ENCODE assay signal across 22 cellular contexts in genomic region chr3:71490692-71491091, GRCh38.
DNase-seq lines count a peak whose midpoint lies in the region; ATAC-seq and TF ChIP-seq lines count a peak whose summit lies in the region.
"Had no signal": no experiment of that assay in that cellular context is flagged by ENCODE, and none has a peak within 500 bp of the region (broad histone marks: within the 10 kb centered on the region; RNA-seq: fewer than 3 reads in every experiment).

No MANE protein-coding gene starts in this region.

- H3K27ac Mint-ChIP-seq in activated T-cell treated with anti-CD3 and anti-CD28 coated beads, Interleukin-2, amount 50 U/mL, for 24 hours: peak overlapping the region; percentile 90
- H3K27ac Mint-ChIP-seq in CD4-positive, CD25-positive, alpha-beta regulatory T cell: peak overlapping the region; percentile 98 to 99 (median 99)
- peak overlapping the region; percentile 98 for H3K27ac Mint-ChIP-seq in CD8-positive, alpha-beta T cell
- peak overlapping the region; percentile 96 for H3K27ac Mint-ChIP-seq in activated naive CD8-positive, alpha-beta T cell treated with anti-CD3 and anti-CD28 coated beads, Interleukin-2, amount 10 ng/mL, durations not matched to agents 7 days and 5 days
- no peak overlapping the region for H3K27ac Mint-ChIP-seq in osteocyte (ENCODE audit: unreplicated experiment)

- no peaks in the 10 kb centered on the region for H3K9me2 ChIP-seq in SK-N-SH

- no peak for TF ChIP-seq EP300 in SK-N-SH (IDR thresholded peaks at IDR 0.05; ENCODE audit: borderline replicate concordance in 1 of 2, low read depth in 1 of 2, low read length in 1 of 2)

- H3K4me2 ChIP-seq in SK-N-SH: no peak overlapping the region
- H3K4me2 ChIP-seq: A549, KMS-11 had no signal

- H3K9me3 Mint-ChIP-seq in activated T-cell treated with anti-CD3 and anti-CD28 coated beads, Interleukin-2, amount 50 U/mL, for 24 hours: peaks cover 6% of the 10 kb centered on the region
- peaks cover 0 to 6% (median 0%) of the 10 kb centered on the region in 7 donors for H3K9me3 Mint-ChIP-seq in CD4-positive, CD25-positive, alpha-beta regulatory T cell
- peaks cover 7% of the 10 kb centered on the region for H3K9me3 Mint-ChIP-seq in CD8-positive, alpha-beta T cell
- peaks cover 5% of the 10 kb centered on the region for H3K9me3 Mint-ChIP-seq in activated naive CD8-positive, alpha-beta T cell treated with anti-CD3 and anti-CD28 coated beads, Interleukin-2, amount 10 ng/mL, durations not matched to agents 7 days and 5 days
- peaks cover 14% of the 10 kb centered on the region for H3K9me3 Mint-ChIP-seq in osteocyte (ENCODE audit: unreplicated experiment)

- 97% methylated on average over 3 of the region's 3 CpGs for WGBS in SK-N-SH (ENCODE audit: low lambda C conversion rate)

- H3K4me1 Mint-ChIP-seq in activated T-cell treated with anti-CD3 and anti-CD28 coated beads, Interleukin-2, amount 50 U/mL, for 24 hours (ENCODE audit: low read depth): peaks cover 90% of the 10 kb centered on the region
- H3K4me1 Mint-ChIP-seq in CD4-positive, CD25-positive, alpha-beta regulatory T cell: peaks cover 45 to 94% (median 77%) of the 10 kb centered on the region in 4 donors
- H3K4me1 Mint-ChIP-seq in CD8-positive, alpha-beta T cell (ENCODE audit: low read depth): peaks cover 82% of the 10 kb centered on the region
- peaks cover 75% of the 10 kb centered on the region for H3K4me1 Mint-ChIP-seq in activated naive CD8-positive, alpha-beta T cell treated with anti-CD3 and anti-CD28 coated beads, Interleukin-2, amount 10 ng/mL, durations not matched to agents 7 days and 5 days
- peaks cover 32% of the 10 kb centered on the region for H3K4me1 Mint-ChIP-seq in osteocyte (ENCODE audit: unreplicated experiment)

- no peaks in the 10 kb centered on the region for H4K20me1 ChIP-seq in SK-N-SH (ENCODE audit: insufficient read depth)

- no peak for ATAC-seq in CD4-positive, CD25-positive, alpha-beta regulatory T cell (ENCODE audit: low read depth in 2 of 2)
- no peak for ATAC-seq in CD8-positive, alpha-beta T cell
- no peak for ATAC-seq in activated naive CD8-positive, alpha-beta T cell treated with anti-CD3 and anti-CD28 coated beads, Interleukin-2, amount 10 ng/mL, durations not matched to agents 7 days and 5 days (ENCODE audit: low read depth)
- ATAC-seq: A549 had no signal

- CTCF ChIA-PET in CD8-positive, alpha-beta T cell (lab: Charles Lee): interaction anchor here (0.7 to 1.6 kb wide), 8 partner anchors 22 to 175 kb away, joined by 3 to 10 read pairs (median 4); no protein-coding TSS in a partner anchor
- CTCF ChIA-PET in SK-N-SH (lab: Yijun Ruan, JAX): no interaction called here

- no peak for TF ChIP-seq RAD21 in SK-N-SH (IDR thresholded peaks at IDR 0.05; ENCODE audit: low read length)

- H3K36me3 Mint-ChIP-seq in activated T-cell treated with anti-CD3 and anti-CD28 coated beads, Interleukin-2, amount 50 U/mL, for 24 hours (ENCODE audit: low read depth): peaks cover 50% of the 10 kb centered on the region
- H3K36me3 Mint-ChIP-seq in CD4-positive, CD25-positive, alpha-beta regulatory T cell: peaks cover 27% of the 10 kb centered on the region
- H3K36me3 Mint-ChIP-seq in CD8-positive, alpha-beta T cell: peaks cover 35% of the 10 kb centered on the region
- H3K36me3 Mint-ChIP-seq in activated naive CD8-positive, alpha-beta T cell treated with anti-CD3 and anti-CD28 coated beads, Interleukin-2, amount 10 ng/mL, durations not matched to agents 7 days and 5 days: peaks cover 26% of the 10 kb centered on the region
- H3K36me3 Mint-ChIP-seq in osteocyte (ENCODE audit: unreplicated experiment): peaks cover 43% of the 10 kb centered on the region

- no peaks in the 10 kb centered on the region for H3K36me3 ChIP-seq in CD4-positive, CD25-positive, alpha-beta regulatory T cell (ENCODE audit: control insufficient read depth, insufficient read depth, low read length)
- H3K36me3 ChIP-seq in CD8-positive, alpha-beta T cell (ENCODE audit: insufficient read depth, low read length): no peaks in the 10 kb centered on the region
- peaks cover 14 to 41% of the 10 kb centered on the region in 2 experiments for H3K36me3 ChIP-seq in SK-N-SH (replicated peaks in 1 of 2; ENCODE audit: control insufficient read depth in 1 of 2, insufficient read depth in 2 of 2, low read length in 1 of 2)
- H3K36me3 ChIP-seq: BE2C had no signal

- no peaks in the 10 kb centered on the region for H3K27me3 ChIP-seq in CD4-positive, CD25-positive, alpha-beta regulatory T cell (ENCODE audit: control insufficient read depth, insufficient read depth, low read length)
- no peaks in the 10 kb centered on the region for H3K27me3 ChIP-seq in CD8-positive, alpha-beta T cell (ENCODE audit: insufficient read depth, low read length)
- H3K27me3 ChIP-seq in SK-N-SH (ENCODE audit: insufficient read depth): no peaks in the 10 kb centered on the region
- H3K27me3 ChIP-seq: BE2C had no signal

- intact Hi-C loops in CD8-positive, alpha-beta T cell (cut with DNase I, micrococcal nuclease): loop anchor here (2.0 to 5.0 kb wide), 3 partner anchors 186 to 423 kb away; no protein-coding TSS in a partner anchor

- peaks cover 5% of the 10 kb centered on the region for H3F3A ChIP-seq in SK-N-SH (replicated peaks; ENCODE audit: insufficient read depth)

- TF ChIP-seq CTCF in CD8-positive, alpha-beta T cell (IDR thresholded peaks at IDR 0.05): no peak
- no peak for TF ChIP-seq CTCF in SK-N-SH (IDR thresholded peaks at IDR 0.05)
- TF ChIP-seq CTCF in osteocyte (IDR thresholded peaks at IDR 0.05): no peak

- peaks cover 92% of the 10 kb centered on the region for H3K79me2 ChIP-seq in SK-N-SH (ENCODE audit: insufficient read depth)

- POLR2A ChIA-PET in CD8-positive, alpha-beta T cell (lab: Charles Lee): interaction anchor here (0.7 to 9.6 kb wide), 8 partner anchors 11 to 430 kb away, joined by 3 to 79 read pairs (median 4); no protein-coding TSS in a partner anchor
- POLR2A ChIA-PET in activated naive CD8-positive, alpha-beta T cell treated with anti-CD3 and anti-CD28 coated beads, Interleukin-2, amount 10 ng/mL, durations not matched to agents 7 days and 5 days (lab: Charles Lee): interaction anchor here (1.9 to 5.1 kb wide), 2 partner anchors 36 to 65 kb away, joined by 7 to 54 read pairs; no protein-coding TSS in a partner anchor
- POLR2A ChIA-PET in SK-N-SH (lab: Yijun Ruan, JAX): no interaction called here

- no peaks in the 10 kb centered on the region for H3K27me3 Mint-ChIP-seq in activated T-cell treated with anti-CD3 and anti-CD28 coated beads, Interleukin-2, amount 50 U/mL, for 24 hours
- H3K27me3 Mint-ChIP-seq in CD4-positive, CD25-positive, alpha-beta regulatory T cell: no peaks in the 10 kb centered on the region
- H3K27me3 Mint-ChIP-seq in CD8-positive, alpha-beta T cell (ENCODE audit: low read depth): no peaks in the 10 kb centered on the region
- H3K27me3 Mint-ChIP-seq in activated naive CD8-positive, alpha-beta T cell treated with anti-CD3 and anti-CD28 coated beads, Interleukin-2, amount 10 ng/mL, durations not matched to agents 7 days and 5 days: no peaks in the 10 kb centered on the region
- H3K27me3 Mint-ChIP-seq in osteocyte (ENCODE audit: unreplicated experiment): no peaks in the 10 kb centered on the region

- H3K27ac ChIP-seq in CD4-positive, CD25-positive, alpha-beta regulatory T cell (ENCODE audit: insufficient read depth, low read length, poor library complexity, severe bottlenecking): peak overlapping the region; percentile 98
- H3K27ac ChIP-seq in CD8-positive, alpha-beta T cell (ENCODE audit: low read depth, low read length): peak overlapping the region; percentile 92
- no peak overlapping the region for H3K27ac ChIP-seq in SK-N-SH (ENCODE audit: low read depth in 2 of 2, low read length in 1 of 2)
- H3K27ac ChIP-seq: A549, KMS-11, RWPE1 had no signal

- no peaks in the 10 kb centered on the region for H3K9me3 ChIP-seq in CD4-positive, CD25-positive, alpha-beta regulatory T cell (ENCODE audit: control insufficient read depth in 2 of 2, low read length in 2 of 2)
- no peaks in the 10 kb centered on the region for H3K9me3 ChIP-seq in CD8-positive, alpha-beta T cell (ENCODE audit: low read length)
- H3K9me3 ChIP-seq in SK-N-SH: no peaks in the 10 kb centered on the region
- H3K9me3 ChIP-seq: BE2C had no signal

- H2AFZ ChIP-seq in SK-N-SH (ENCODE audit: low read depth): no peak overlapping the region

- H3K4me3 ChIP-seq in CD4-positive, CD25-positive, alpha-beta regulatory T cell (ENCODE audit: low read depth, low read length): peak overlapping the region; percentile 80
- H3K4me3 ChIP-seq in CD8-positive, alpha-beta T cell (ENCODE audit: low read depth, low read length): no peak overlapping the region
- no peak overlapping the region for H3K4me3 ChIP-seq in SK-N-SH (ENCODE audit: low read depth in 2 of 2, low read length in 1 of 2)
- H3K4me3 ChIP-seq: A549 had no signal

- DNase-seq in activated T-cell treated with anti-CD3 and anti-CD28 coated beads, Interleukin-2, amount 50 U/mL, for 24 hours: no peak
- no peak for DNase-seq in activated T-cell treated with anti-CD3 and anti-CD28 coated beads for 4 hours
- no peak for DNase-seq in CD4-positive, CD25-positive, alpha-beta regulatory T cell
- no peak for DNase-seq in CD8-positive, alpha-beta T cell
- DNase-seq in activated naive CD8-positive, alpha-beta T cell treated with anti-CD3 and anti-CD28 coated beads, Interleukin-2, amount 10 ng/mL, durations not matched to agents 7 days and 5 days: no peak
- no peak for DNase-seq in SK-N-SH
- DNase-seq in osteocyte (ENCODE audit: extremely low spot score, unreplicated experiment): no peak
- DNase-seq in NCI-H128 (lab: John Stamatoyannopoulos, UW; ENCODE audit: unreplicated experiment): no peak
- DNase-seq: BE2C; Calu3; DMS153; IMR-90; NCI-H1092 treated with DMSO at 0.1 percent for 48 hours; NCI-H146; NCI-H2029; NCI-H226; NCI-H510A treated with DMSO at 0.1 percent for 48 hours; NCI-H774; NK-92 treated with Interleukin-12 subunit alpha and Interleukin-12 subunit beta, amount 100 ng/mL, for 24 hours had no signal

- peak overlapping the region; percentile 67 for H3K4me3 Mint-ChIP-seq in activated T-cell treated with anti-CD3 and anti-CD28 coated beads, Interleukin-2, amount 50 U/mL, for 24 hours
- H3K4me3 Mint-ChIP-seq in CD4-positive, CD25-positive, alpha-beta regulatory T cell: peak overlapping the region; percentile 83 to 91 (median 88)
- H3K4me3 Mint-ChIP-seq in CD8-positive, alpha-beta T cell: peak overlapping the region; percentile 75
- H3K4me3 Mint-ChIP-seq in activated naive CD8-positive, alpha-beta T cell treated with anti-CD3 and anti-CD28 coated beads, Interleukin-2, amount 10 ng/mL, durations not matched to agents 7 days and 5 days: no peak overlapping the region
- no peak overlapping the region for H3K4me3 Mint-ChIP-seq in osteocyte (ENCODE audit: unreplicated experiment)

- H3K9ac ChIP-seq in SK-N-SH: no peak overlapping the region
- H3K9ac ChIP-seq: KMS-11 had no signal

- peaks cover 94% of the 10 kb centered on the region for H3K4me1 ChIP-seq in CD4-positive, CD25-positive, alpha-beta regulatory T cell (ENCODE audit: control insufficient read depth, insufficient read depth, low read length, poor library complexity, severe bottlenecking)
- H3K4me1 ChIP-seq in CD8-positive, alpha-beta T cell (ENCODE audit: insufficient read depth, low read length): peaks cover 85% of the 10 kb centered on the region
- peaks cover 4 to 16% of the 10 kb centered on the region in 2 experiments; a peak in 3 of 4 replicates for H3K4me1 ChIP-seq in SK-N-SH (ENCODE audit: control insufficient read depth in 1 of 2, insufficient read depth in 2 of 2, low read depth in 1 of 2, low read length in 1 of 2)
- H3K4me1 ChIP-seq: BE2C had no signal

Comparison
In these comparisons a context has a peak if more than half of its experiments do, and no peak if none do; other contexts are left out.
1. H3K4me3 Mint-ChIP-seq: peak in activated T-cell treated with anti-CD3 and anti-CD28 coated beads, Interleukin-2, amount 50 U/mL, for 24 hours (single experiment), CD4-positive, CD25-positive, alpha-beta regulatory T cell (4 of 4) and CD8-positive, alpha-beta T cell (single experiment); none in activated naive CD8-positive, alpha-beta T cell treated with anti-CD3 and anti-CD28 coated beads, Interleukin-2, amount 10 ng/mL, durations not matched to agents 7 days and 5 days (single experiment) and osteocyte (single experiment).
2. H3K27ac ChIP-seq: peak in CD4-positive, CD25-positive, alpha-beta regulatory T cell (single experiment) and CD8-positive, alpha-beta T cell (single experiment); none in SK-N-SH (0 of 2).